11 cellular contexts compared by ENCODE assay signal in the genomic region with DNA sequence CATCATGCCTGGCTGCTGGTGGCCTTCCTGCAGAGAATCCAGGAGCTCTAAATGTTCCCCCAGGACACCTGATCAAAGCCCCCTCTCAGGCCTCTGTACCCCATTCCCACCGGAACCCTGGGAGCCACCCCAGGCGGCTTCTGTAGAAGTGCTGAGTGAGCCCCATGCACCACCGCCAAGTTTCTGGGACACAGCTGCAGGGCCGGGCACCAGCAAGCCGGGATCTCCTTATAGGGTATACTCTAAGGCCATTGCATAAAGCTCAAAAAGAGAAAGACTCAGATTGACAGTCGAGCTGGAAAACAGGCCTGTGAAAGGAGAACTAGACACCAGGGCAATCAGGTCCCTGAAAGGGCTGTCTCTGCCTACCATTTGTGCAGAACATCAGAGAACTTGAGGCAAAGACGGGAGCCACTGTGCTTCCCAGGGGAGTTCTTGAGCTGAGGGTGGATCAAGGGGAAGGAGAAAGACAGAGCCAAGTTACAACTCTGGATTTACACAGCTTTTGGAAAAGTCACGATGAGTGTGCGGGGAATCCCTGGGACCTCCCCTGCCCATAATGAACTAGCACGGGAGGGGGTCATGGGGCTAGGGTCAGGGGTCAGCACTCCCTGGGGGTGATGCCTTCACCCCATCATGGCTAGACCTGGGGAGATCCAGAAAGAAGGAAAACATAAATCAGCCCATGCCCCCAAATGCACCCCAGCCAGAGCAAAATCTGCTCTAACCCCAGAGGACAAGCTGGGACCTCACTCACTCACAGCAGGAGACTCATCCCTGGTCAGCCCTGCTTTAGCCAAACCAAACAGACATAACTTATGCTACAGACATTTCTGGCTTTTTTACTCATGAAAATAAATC. TPM values are rescaled to one million over a fixed set of nuclear protein-coding genes. Genes with fewer than 3 reads are reported as not detected.
DNase-seq lines count a peak whose midpoint lies in the region; ATAC-seq and TF ChIP-seq lines count a peak whose summit lies in the region.
"Had no signal": no experiment of that assay in that cellular context is flagged by ENCODE, and none has a peak within 500 bp of the region (broad histone marks: within the 10 kb centered on the region; RNA-seq: fewer than 3 reads in every experiment).

No MANE protein-coding gene starts in this region.

- H3K9me3 ChIP-seq in CD8-positive, alpha-beta memory T cell (ENCODE audit: low read length) = no peaks in the 10 kb centered on the region
- H3K9me3 ChIP-seq in PC-3 (ENCODE audit: low read length) (no peaks in the 10 kb centered on the region), esophagus squamous epithelium (no peaks in the 10 kb centered on the region), sigmoid colon (no peaks in the 10 kb centered on the region)

- H2AFZ ChIP-seq in PC-3 (ENCODE audit: low read length) = no peak overlapping the region

- no peaks in the 10 kb centered on the region for H3F3A ChIP-seq in PC-3 (ENCODE audit: low read length, unreplicated experiment)

- peak overlapping the region in 5 of 7 donors; percentile 6 to 83 (median 63) for H3K4me3 Mint-ChIP-seq in CD8-positive, alpha-beta memory T cell
- H3K4me3 Mint-ChIP-seq in endothelial cell (ENCODE audit: unreplicated experiment) = no peak overlapping the region

- H3K4me2 ChIP-seq in PC-3 (ENCODE audit: low read length) = no peak overlapping the region

- intact Hi-C loops in PC-3 (cut with micrococcal nuclease) = no loop called here
- intact Hi-C loops in esophagus squamous epithelium (cut with DNase I) = no loop called here
- intact Hi-C loops in sigmoid colon (cut with DNase I) = loop anchor here (5.0 to 10.0 kb wide), 3 partner anchors 48 to 920 kb away; no protein-coding TSS in a partner anchor

- TF ChIP-seq POLR2A in esophagus squamous epithelium (IDR thresholded peaks at IDR 0.05) (no peak), sigmoid colon (IDR thresholded peaks at IDR 0.05) (no peak)

- no TSS peak for BruUV-seq in PC-3 (replicated peaks; lab: Mats Ljungman, UMichigan)

- no peaks in the 10 kb centered on the region for H4K20me1 ChIP-seq in PC-3 (ENCODE audit: low read length)

- peak; percentile 22; the same call in 1 of the 2 replicates for ATAC-seq in PC-3
- no peak for ATAC-seq in GM21515 (IDR thresholded peaks at IDR 0.05; ENCODE audit: unreplicated experiment)

- H3K4me3 ChIP-seq in CD8-positive, alpha-beta memory T cell (ENCODE audit: low read length) = no peak overlapping the region
- H3K4me3 ChIP-seq in PC-3 (ENCODE audit: low read length) = no peak overlapping the region
- no peak overlapping the region for H3K4me3 ChIP-seq in esophagus squamous epithelium
- H3K4me3 ChIP-seq in sigmoid colon = no peak overlapping the region

- H3K36me3 ChIP-seq in CD8-positive, alpha-beta memory T cell (ENCODE audit: insufficient read depth, low read length) = no peaks in the 10 kb centered on the region
- H3K36me3 ChIP-seq in PC-3 (ENCODE audit: low read depth, low read length) (no peaks in the 10 kb centered on the region), esophagus squamous epithelium (no peaks in the 10 kb centered on the region), sigmoid colon (no peaks in the 10 kb centered on the region)

- H3K9me2 ChIP-seq in PC-3 (replicated peaks; ENCODE audit: low read length) = no peaks in the 10 kb centered on the region

- TF ChIP-seq EP300 in sigmoid colon (IDR thresholded peaks at IDR 0.05) = no peak

- H3K27me3 Mint-ChIP-seq in CD8-positive, alpha-beta memory T cell = no peaks in the 10 kb centered on the region
- H3K27me3 Mint-ChIP-seq in endothelial cell (ENCODE audit: unreplicated experiment) = no peaks in the 10 kb centered on the region

- peaks cover 0 to 2% (median 0%) of the 10 kb centered on the region in 5 donors for H3K9me3 Mint-ChIP-seq in CD8-positive, alpha-beta memory T cell
- H3K9me3 Mint-ChIP-seq in endothelial cell (ENCODE audit: unreplicated experiment) = no peaks in the 10 kb centered on the region

- CTCF ChIA-PET in CD8-positive, alpha-beta memory T cell (lab: Charles Lee) = interaction anchor here (2.1 to 7.2 kb wide), 2 partner anchors 30 to 49 kb away, joined by 7 to 47 read pairs; no protein-coding TSS in a partner anchor
- CTCF ChIA-PET in PC-3 (lab: Charles Lee) = no interaction called here

- H3K27ac Mint-ChIP-seq in CD8-positive, alpha-beta memory T cell = peak overlapping the region in 7 of 8 donors; percentile 70 to 96 (median 91)
- no peak overlapping the region for H3K27ac Mint-ChIP-seq in endothelial cell (ENCODE audit: unreplicated experiment)

- 59 to 80% methylated on average over 5 to 8 of the region's 10 CpGs for WGBS in esophagus squamous epithelium, 2 donors
- WGBS in sigmoid colon, 2 donors = 78 to 87% methylated on average over 10 of the region's 10 CpGs

- no peak overlapping the region for H3K9ac ChIP-seq in PC-3 (ENCODE audit: low read length)

- no peak overlapping the region for H3K27ac ChIP-seq in CD8-positive, alpha-beta memory T cell (ENCODE audit: low read depth, low read length)
- H3K27ac ChIP-seq in PC-3 (ENCODE audit: low read length) (no peak overlapping the region), esophagus squamous epithelium (peak overlapping the region; percentile 65 to 80 (median 74)), sigmoid colon (peak overlapping the region; percentile 72 to 90 (median 86))

- H3K79me2 ChIP-seq in PC-3 (ENCODE audit: low read length) = no peaks in the 10 kb centered on the region

- peaks cover 26% of the 10 kb centered on the region for H3K4me1 ChIP-seq in CD8-positive, alpha-beta memory T cell (ENCODE audit: insufficient read depth, low read length)
- H3K4me1 ChIP-seq in PC-3 (ENCODE audit: insufficient read depth, low read length) (no peaks in the 10 kb centered on the region), esophagus squamous epithelium (peaks cover 4 to 80% (median 11%) of the 10 kb centered on the region in 3 donors), sigmoid colon (peaks cover 0 to 83% (median 66%) of the 10 kb centered on the region in 4 donors)

- no peak for DNase-seq in CD8-positive, alpha-beta memory T cell
- DNase-seq in PC-3 (no peak), esophagus squamous epithelium (lab: John Stamatoyannopoulos, UW) (no peak), sigmoid colon (peak; percentile 87), GOT3 (lab: John Stamatoyannopoulos, UW) (no peak), endothelial cell (ENCODE audit: low spot score) (no peak), SIG-M5 (lab: John Stamatoyannopoulos, UW) (no peak)
- DNase-seq: activated naive CD4-positive, alpha-beta T cell; EL; stimulated activated naive CD4-positive, alpha-beta T cell had no signal

- H3K4me1 Mint-ChIP-seq in CD8-positive, alpha-beta memory T cell = peaks cover 60 to 78% (median 67%) of the 10 kb centered on the region in 3 donors
- peaks cover 4% of the 10 kb centered on the region for H3K4me1 Mint-ChIP-seq in endothelial cell (ENCODE audit: unreplicated experiment)

- no peak for TF ChIP-seq CTCF in PC-3 (conservative IDR thresholded peaks at IDR 0.05; ENCODE audit: low read depth, low read length)
- no peak for TF ChIP-seq CTCF in esophagus squamous epithelium (IDR thresholded peaks at IDR 0.05)
- TF ChIP-seq CTCF in sigmoid colon (IDR thresholded peaks at IDR 0.05) = no peak
- TF ChIP-seq CTCF in endothelial cell (IDR thresholded peaks at IDR 0.05; ENCODE audit: unreplicated experiment) = no peak

- POLR2A ChIA-PET in CD8-positive, alpha-beta memory T cell (lab: Charles Lee) = interaction anchor here (0.5 to 1.5 kb wide), 2 partner anchors 31 to 51 kb away, joined by 3 to 6 read pairs; partner anchors contain the start of gene ITPK1
- POLR2A ChIA-PET in PC-3 (lab: Charles Lee; ENCODE audit: unreplicated experiment) = no interaction called here

- no peaks in the 10 kb centered on the region for H3K27me3 ChIP-seq in CD8-positive, alpha-beta memory T cell (ENCODE audit: insufficient read depth, low read length, poor library complexity, severe bottlenecking)
- H3K27me3 ChIP-seq in PC-3 (ENCODE audit: low read length) (no peaks in the 10 kb centered on the region), esophagus squamous epithelium (no peaks in the 10 kb centered on the region), sigmoid colon (no peaks in the 10 kb centered on the region)

- H3K36me3 Mint-ChIP-seq in CD8-positive, alpha-beta memory T cell = peaks cover 0 to 2% (median 0%) of the 10 kb centered on the region in 3 donors
- no peaks in the 10 kb centered on the region for H3K36me3 Mint-ChIP-seq in endothelial cell (ENCODE audit: low read depth, unreplicated experiment)

RNA-seq across cellular contexts. Expression of gene ITPK1, which starts 51.1 kb away (rescaled TPM):
- 10 to 100 TPM; 66.1 to 75.1 TPM for total RNA-seq in CD8-positive, alpha-beta memory T cell
- 40.4 TPM for polyA plus RNA-seq in CD8-positive, alpha-beta memory T cell
- total RNA-seq in PC-3 (2014; rRNA removed) = 66.2 and 81.1 TPM in 2 replicates
- 10 to 100 TPM; 14.2 to 34.5 (median 25.8) TPM for total RNA-seq in esophagus squamous epithelium
- total RNA-seq in sigmoid colon = 10 to 100 TPM; 39.8 to 68.8 (median 54.3) TPM
- polyA plus RNA-seq in sigmoid colon = 10 to 100 TPM; 55.3 to 75.4 (median 71.2) TPM
- total RNA-seq in endothelial cell (ENCODE audit: unreplicated experiment) = 39.2 TPM

Comparison
In these comparisons a context has a peak if more than half of its experiments do, and no peak if none do; other contexts are left out.
1. H3K27ac ChIP-seq: peak in esophagus squamous epithelium (4 of 4) and sigmoid colon (4 of 4); none in CD8-positive, alpha-beta memory T cell (single experiment) and PC-3 (single experiment).